In the genomic region with DNA sequence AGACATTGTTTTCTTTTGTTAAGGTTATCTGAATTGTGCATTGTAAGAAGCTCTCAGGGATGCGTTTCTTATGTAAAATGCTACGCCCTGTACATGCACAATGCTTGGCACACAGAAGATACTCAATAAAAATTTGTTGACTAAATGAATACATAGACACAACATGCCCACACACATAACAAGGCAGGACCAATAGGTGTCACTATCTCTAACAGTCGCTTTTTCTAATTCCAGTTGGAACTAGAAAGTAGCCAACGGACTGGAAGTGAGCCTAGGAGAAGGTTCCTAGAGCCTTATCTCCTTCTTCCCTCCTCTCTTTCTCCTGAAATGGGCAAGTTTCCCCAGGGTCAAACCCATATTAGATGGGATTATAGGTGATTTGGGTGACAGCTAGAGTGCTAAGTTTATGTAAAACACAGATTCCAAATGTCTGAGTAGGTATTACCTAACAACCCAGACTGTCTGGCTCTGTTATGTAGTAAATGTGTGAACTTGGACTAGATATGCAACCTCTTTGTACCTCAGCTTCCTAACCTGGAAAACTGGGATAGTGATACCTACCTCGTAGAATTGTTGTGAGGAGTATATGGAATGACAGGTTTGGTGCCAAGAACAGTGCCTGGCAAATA, we compare ENCODE assay signal across 17 cellular contexts.
A peak's percentile ranks its signal among the peaks of the same experiment; 100 is the strongest.
DNase-seq lines count a peak whose midpoint lies in the region; ATAC-seq and TF ChIP-seq lines count a peak whose summit lies in the region.
"Had no signal": no experiment of that assay in that cellular context is flagged by ENCODE, and none has a peak within 500 bp of the region (broad histone marks: within the 10 kb centered on the region; RNA-seq: fewer than 3 reads in every experiment).

No MANE protein-coding gene starts in this region.

- POLR2A ChIA-PET in activated CD8-positive, alpha-beta T cell treated with anti-CD3 and anti-CD28 coated beads, Interleukin-2, amount 10 ng/mL, durations not matched to agents 7 days and 5 days (lab: Charles Lee) = no interaction called here

- no peaks in the 10 kb centered on the region for H3K27me3 ChIP-seq in WERI-Rb-1 (ENCODE audit: insufficient read depth, low read depth, severe bottlenecking)
- no peaks in the 10 kb centered on the region for H3K27me3 ChIP-seq in psoas muscle (ENCODE audit: insufficient read depth in 3 of 3, low read length in 2 of 3)
- no peaks in the 10 kb centered on the region for H3K27me3 ChIP-seq in transverse colon
- H3K27me3 ChIP-seq: BLaER1 treated with 17β-estradiol and CSF1 and Interleukin-3, amounts not matched to agents 10 nM and 100 nM; SJSA1 had no signal

- TF ChIP-seq CTCF in WERI-Rb-1 (IDR thresholded peaks at IDR 0.05; ENCODE audit: low read depth, low read length) (0 out of 2 replicates have a peak, but pooled peaks have one; percentile 1), psoas muscle (IDR thresholded peaks at IDR 0.05) (no peak), transverse colon (IDR thresholded peaks at IDR 0.05) (no peak)

- H3K4me3 Mint-ChIP-seq in activated CD4-positive, alpha-beta T cell treated with anti-CD3 and anti-CD28 coated beads, Interleukin-2, amount 10 ng/mL, durations not matched to agents 24 days and 14 days = no peak overlapping the region
- no peak overlapping the region for H3K4me3 Mint-ChIP-seq in activated CD8-positive, alpha-beta T cell treated with anti-CD3 and anti-CD28 coated beads, Interleukin-2, amount 10 ng/mL, durations not matched to agents 7 days and 5 days

- peak; percentile 35 for DNase-seq in activated CD4-positive, alpha-beta T cell treated with anti-CD3 and anti-CD28 coated beads, Interleukin-2, amount 10 ng/mL, durations not matched to agents 24 days and 14 days
- no peak for DNase-seq in activated CD4-positive, alpha-beta T cell treated with anti-CD3 and anti-CD28 coated beads, Interleukin-2, amount 50 U/mL, for 1 hour
- DNase-seq in WERI-Rb-1 = peak; percentile 8
- DNase-seq in psoas muscle = no peak
- no peak for DNase-seq in transverse colon
- no peak for DNase-seq in activated CD8-positive, alpha-beta T cell treated with anti-CD3 and anti-CD28 coated beads, Interleukin-2, amount 10 ng/mL, durations not matched to agents 7 days and 5 days
- DNase-seq: 8988T, DMS79 treated with DMSO at 0.1 percent for 48 hours, H7, NCI-H187 treated with DMSO at 0.1 percent for 48 hours, NCI-H69, PC-9 had no signal

- H3K9me3 ChIP-seq in WERI-Rb-1 (ENCODE audit: severe bottlenecking) (no peaks in the 10 kb centered on the region), psoas muscle (no peaks in the 10 kb centered on the region), transverse colon (no peaks in the 10 kb centered on the region)
- H3K9me3 ChIP-seq: BLaER1 treated with 17β-estradiol and CSF1 and Interleukin-3, amounts not matched to agents 10 nM and 100 nM; SJSA1 had no signal

- peaks cover 7% of the 10 kb centered on the region for H3K4me1 Mint-ChIP-seq in activated CD4-positive, alpha-beta T cell treated with anti-CD3 and anti-CD28 coated beads, Interleukin-2, amount 10 ng/mL, durations not matched to agents 24 days and 14 days
- H3K4me1 Mint-ChIP-seq in activated CD8-positive, alpha-beta T cell treated with anti-CD3 and anti-CD28 coated beads, Interleukin-2, amount 10 ng/mL, durations not matched to agents 7 days and 5 days (ENCODE audit: low read depth) = peaks cover 5% of the 10 kb centered on the region

- no peak overlapping the region for H3K4me3 ChIP-seq in WERI-Rb-1 (ENCODE audit: low read depth, low read length)
- H3K4me3 ChIP-seq in psoas muscle = no peak overlapping the region
- H3K4me3 ChIP-seq in transverse colon = no peak overlapping the region
- H3K4me3 ChIP-seq: BLaER1 treated with 17β-estradiol and CSF1 and Interleukin-3, amounts not matched to agents 10 nM and 100 nM; PC-9; SJSA1 had no signal

- in situ Hi-C loops in transverse colon (cut with MboI; ENCODE audit: low pct_ligation_motif_present in 1 of 4, low pct_unique_long_range_greater_than_20kb in 1 of 4, low sequenced_read_pairs in 3 of 4) = loop anchor here in 3 of 4 donors (25.0 kb wide), 4 partner anchors 326 to 601 kb away; no protein-coding TSS in a partner anchor

- CTCF ChIA-PET in activated CD8-positive, alpha-beta T cell treated with anti-CD3 and anti-CD28 coated beads, Interleukin-2, amount 10 ng/mL, durations not matched to agents 7 days and 5 days (lab: Charles Lee) = interaction anchor here (1.2 to 8.3 kb wide), 5 partner anchors 12 to 299 kb away, joined by 4 to 73 read pairs (median 49); no protein-coding TSS in a partner anchor

- H3K27ac ChIP-seq in WERI-Rb-1 (no peak overlapping the region), psoas muscle (peak overlapping the region; percentile 85), transverse colon (no peak overlapping the region)
- H3K27ac ChIP-seq: BLaER1 treated with 17β-estradiol and CSF1 and Interleukin-3, amounts not matched to agents 10 nM and 100 nM; HL-60; PC-9; SJSA1 had no signal

- WGBS in psoas muscle, 3 donors = 60 to 68% (median 68%) methylated on average over 5 of the region's 5 CpGs
- 84 to 91% methylated on average over 4 to 5 of the region's 5 CpGs for WGBS in transverse colon (ENCODE audit: low coverage in 1 of 2), 2 donors

- ATAC-seq in psoas muscle (peak; percentile 11 to 19 (median 14)), GM18868 (IDR thresholded peaks at IDR 0.05; ENCODE audit: unreplicated experiment) (no peak), HG03460 (IDR thresholded peaks at IDR 0.05; ENCODE audit: unreplicated experiment) (no peak)
- no peak for ATAC-seq in activated CD8-positive, alpha-beta T cell treated with anti-CD3 and anti-CD28 coated beads, Interleukin-2, amount 10 ng/mL, durations not matched to agents 7 days and 5 days

- H3K36me3 ChIP-seq in WERI-Rb-1 (no peaks in the 10 kb centered on the region), psoas muscle (ENCODE audit: insufficient read depth in 1 of 2, low read depth in 1 of 2) (peaks cover 0 to 9% of the 10 kb centered on the region in 2 donors), transverse colon (no peaks in the 10 kb centered on the region)
- H3K36me3 ChIP-seq: BLaER1 treated with 17β-estradiol and CSF1 and Interleukin-3, amounts not matched to agents 10 nM and 100 nM; SJSA1 had no signal

- no peak for TF ChIP-seq POLR2A in transverse colon (IDR thresholded peaks at IDR 0.05)

- peaks cover 55% of the 10 kb centered on the region for H3K27me3 Mint-ChIP-seq in activated CD4-positive, alpha-beta T cell treated with anti-CD3 and anti-CD28 coated beads, Interleukin-2, amount 10 ng/mL, durations not matched to agents 24 days and 14 days
- H3K27me3 Mint-ChIP-seq in activated CD8-positive, alpha-beta T cell treated with anti-CD3 and anti-CD28 coated beads, Interleukin-2, amount 10 ng/mL, durations not matched to agents 7 days and 5 days (ENCODE audit: low read depth) = peaks cover 39% of the 10 kb centered on the region

- H3K27ac Mint-ChIP-seq in activated CD4-positive, alpha-beta T cell treated with anti-CD3 and anti-CD28 coated beads, Interleukin-2, amount 10 ng/mL, durations not matched to agents 24 days and 14 days = no peak overlapping the region
- no peak overlapping the region for H3K27ac Mint-ChIP-seq in activated CD8-positive, alpha-beta T cell treated with anti-CD3 and anti-CD28 coated beads, Interleukin-2, amount 10 ng/mL, durations not matched to agents 7 days and 5 days

- intact Hi-C loops in activated CD4-positive, alpha-beta T cell treated with anti-CD3 and anti-CD28 coated beads, Interleukin-2, amount 10 ng/mL, durations not matched to agents 24 days and 14 days (cut with micrococcal nuclease) = loop anchor here (5.0 kb wide), 2 partner anchors 299 to 486 kb away; no protein-coding TSS in a partner anchor
- intact Hi-C loops in psoas muscle (cut with DNase I) = loop anchor here (5.0 to 10.0 kb wide), 4 partner anchors 181 to 489 kb away; no protein-coding TSS in a partner anchor
- intact Hi-C loops in transverse colon (cut with DNase I; ENCODE audit: low total_unique reads) = loop anchor here (5.0 to 10.0 kb wide), 2 partner anchors 196 to 609 kb away; no protein-coding TSS in a partner anchor

- H3K9me3 Mint-ChIP-seq in activated CD4-positive, alpha-beta T cell treated with anti-CD3 and anti-CD28 coated beads, Interleukin-2, amount 10 ng/mL, durations not matched to agents 24 days and 14 days = no peaks in the 10 kb centered on the region
- no peaks in the 10 kb centered on the region for H3K9me3 Mint-ChIP-seq in activated CD8-positive, alpha-beta T cell treated with anti-CD3 and anti-CD28 coated beads, Interleukin-2, amount 10 ng/mL, durations not matched to agents 7 days and 5 days (ENCODE audit: insufficient read depth)

- no peaks in the 10 kb centered on the region for H3K36me3 Mint-ChIP-seq in activated CD4-positive, alpha-beta T cell treated with anti-CD3 and anti-CD28 coated beads, Interleukin-2, amount 10 ng/mL, durations not matched to agents 24 days and 14 days (ENCODE audit: low read depth)
- no peaks in the 10 kb centered on the region for H3K36me3 Mint-ChIP-seq in activated CD8-positive, alpha-beta T cell treated with anti-CD3 and anti-CD28 coated beads, Interleukin-2, amount 10 ng/mL, durations not matched to agents 7 days and 5 days (ENCODE audit: low read depth)

- no peak for TF ChIP-seq EP300 in transverse colon (IDR thresholded peaks at IDR 0.05; ENCODE audit: low read depth)

- H3K4me1 ChIP-seq in psoas muscle = peaks cover 52% of the 10 kb centered on the region
- H3K4me1 ChIP-seq in transverse colon = peaks cover 0 to 27% (median 6%) of the 10 kb centered on the region in 4 donors

Comparison
In these comparisons a context has a peak if more than half of its experiments do, and no peak if none do; other contexts are left out.
1. DNase-seq: peak in activated CD4-positive, alpha-beta T cell treated with anti-CD3 and anti-CD28 coated beads, Interleukin-2, amount 10 ng/mL, durations not matched to agents 24 days and 14 days (single experiment) and WERI-Rb-1 (single experiment); none in activated CD4-positive, alpha-beta T cell treated with anti-CD3 and anti-CD28 coated beads, Interleukin-2, amount 50 U/mL, for 1 hour (single experiment), psoas muscle (0 of 2), transverse colon (single experiment) and activated CD8-positive, alpha-beta T cell treated with anti-CD3 and anti-CD28 coated beads, Interleukin-2, amount 10 ng/mL, durations not matched to agents 7 days and 5 days (single experiment).
2. ATAC-seq: peak in psoas muscle (4 of 4); none in GM18868 (single experiment), activated CD8-positive, alpha-beta T cell treated with anti-CD3 and anti-CD28 coated beads, Interleukin-2, amount 10 ng/mL, durations not matched to agents 7 days and 5 days (single experiment) and HG03460 (single experiment).